1 cellular context compared by ENCODE assay signal in the genomic region with DNA sequence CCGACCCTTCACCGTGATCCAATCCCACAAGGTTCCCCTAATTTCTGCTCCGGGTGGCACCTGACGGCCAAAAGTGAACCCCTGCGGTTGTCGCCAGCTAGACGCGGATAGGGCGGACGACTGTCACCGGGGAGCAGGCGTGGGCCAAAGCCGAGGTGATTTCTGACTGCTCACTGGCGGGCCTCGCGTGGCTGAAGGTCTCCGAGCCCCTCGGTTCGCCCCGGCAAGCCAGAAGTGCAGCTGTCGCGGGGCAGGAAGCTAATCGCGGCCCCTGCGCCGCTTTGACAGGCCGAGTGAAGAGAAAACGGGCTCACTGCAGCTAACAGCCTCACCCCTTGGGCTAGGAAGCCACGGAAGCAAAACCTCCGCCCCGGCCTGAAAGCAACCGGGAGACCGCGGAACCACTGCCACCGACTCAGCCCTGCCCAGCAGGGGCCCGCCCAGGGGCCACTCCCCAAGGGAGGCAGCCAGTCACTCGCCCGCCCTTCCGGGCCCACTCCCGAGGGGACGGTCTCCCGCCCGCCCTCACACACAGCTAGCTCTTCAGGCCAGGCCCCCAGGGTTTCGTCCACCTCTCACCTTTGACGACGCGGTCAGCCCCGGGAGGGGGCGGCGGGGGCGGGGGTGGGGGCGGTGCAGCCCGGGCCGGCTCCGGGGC.
TF ChIP-seq lines count a peak whose summit lies in the region.

No MANE protein-coding gene starts in this region.

TF ChIP-seq in HepG2, 621 proteins besides CTCF, POLR2A, EP300 and RAD21 (continued from another document and continues in another):
- TF ChIP-seq, protein P1, sequence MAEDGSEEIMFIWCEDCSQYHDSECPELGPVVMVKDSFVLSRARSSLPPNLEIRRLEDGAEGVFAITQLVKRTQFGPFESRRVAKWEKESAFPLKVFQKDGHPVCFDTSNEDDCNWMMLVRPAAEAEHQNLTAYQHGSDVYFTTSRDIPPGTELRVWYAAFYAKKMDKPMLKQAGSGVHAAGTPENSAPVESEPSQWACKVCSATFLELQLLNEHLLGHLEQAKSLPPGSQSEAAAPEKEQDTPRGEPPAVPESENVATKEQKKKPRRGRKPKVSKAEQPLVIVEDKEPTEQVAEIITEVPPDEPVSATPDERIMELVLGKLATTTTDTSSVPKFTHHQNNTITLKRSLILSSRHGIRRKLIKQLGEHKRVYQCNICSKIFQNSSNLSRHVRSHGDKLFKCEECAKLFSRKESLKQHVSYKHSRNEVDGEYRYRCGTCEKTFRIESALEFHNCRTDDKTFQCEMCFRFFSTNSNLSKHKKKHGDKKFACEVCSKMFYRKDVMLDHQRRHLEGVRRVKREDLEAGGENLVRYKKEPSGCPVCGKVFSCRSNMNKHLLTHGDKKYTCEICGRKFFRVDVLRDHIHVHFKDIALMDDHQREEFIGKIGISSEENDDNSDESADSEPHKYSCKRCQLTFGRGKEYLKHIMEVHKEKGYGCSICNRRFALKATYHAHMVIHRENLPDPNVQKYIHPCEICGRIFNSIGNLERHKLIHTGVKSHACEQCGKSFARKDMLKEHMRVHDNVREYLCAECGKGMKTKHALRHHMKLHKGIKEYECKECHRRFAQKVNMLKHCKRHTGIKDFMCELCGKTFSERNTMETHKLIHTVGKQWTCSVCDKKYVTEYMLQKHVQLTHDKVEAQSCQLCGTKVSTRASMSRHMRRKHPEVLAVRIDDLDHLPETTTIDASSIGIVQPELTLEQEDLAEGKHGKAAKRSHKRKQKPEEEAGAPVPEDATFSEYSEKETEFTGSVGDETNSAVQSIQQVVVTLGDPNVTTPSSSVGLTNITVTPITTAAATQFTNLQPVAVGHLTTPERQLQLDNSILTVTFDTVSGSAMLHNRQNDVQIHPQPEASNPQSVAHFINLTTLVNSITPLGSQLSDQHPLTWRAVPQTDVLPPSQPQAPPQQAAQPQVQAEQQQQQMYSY (CRISPR knock-in tag; IDR thresholded peaks at IDR 0.05), result 0 out of 2 replicates have a peak, but pooled peaks have one; percentile 31
- TF ChIP-seq, protein P2, sequence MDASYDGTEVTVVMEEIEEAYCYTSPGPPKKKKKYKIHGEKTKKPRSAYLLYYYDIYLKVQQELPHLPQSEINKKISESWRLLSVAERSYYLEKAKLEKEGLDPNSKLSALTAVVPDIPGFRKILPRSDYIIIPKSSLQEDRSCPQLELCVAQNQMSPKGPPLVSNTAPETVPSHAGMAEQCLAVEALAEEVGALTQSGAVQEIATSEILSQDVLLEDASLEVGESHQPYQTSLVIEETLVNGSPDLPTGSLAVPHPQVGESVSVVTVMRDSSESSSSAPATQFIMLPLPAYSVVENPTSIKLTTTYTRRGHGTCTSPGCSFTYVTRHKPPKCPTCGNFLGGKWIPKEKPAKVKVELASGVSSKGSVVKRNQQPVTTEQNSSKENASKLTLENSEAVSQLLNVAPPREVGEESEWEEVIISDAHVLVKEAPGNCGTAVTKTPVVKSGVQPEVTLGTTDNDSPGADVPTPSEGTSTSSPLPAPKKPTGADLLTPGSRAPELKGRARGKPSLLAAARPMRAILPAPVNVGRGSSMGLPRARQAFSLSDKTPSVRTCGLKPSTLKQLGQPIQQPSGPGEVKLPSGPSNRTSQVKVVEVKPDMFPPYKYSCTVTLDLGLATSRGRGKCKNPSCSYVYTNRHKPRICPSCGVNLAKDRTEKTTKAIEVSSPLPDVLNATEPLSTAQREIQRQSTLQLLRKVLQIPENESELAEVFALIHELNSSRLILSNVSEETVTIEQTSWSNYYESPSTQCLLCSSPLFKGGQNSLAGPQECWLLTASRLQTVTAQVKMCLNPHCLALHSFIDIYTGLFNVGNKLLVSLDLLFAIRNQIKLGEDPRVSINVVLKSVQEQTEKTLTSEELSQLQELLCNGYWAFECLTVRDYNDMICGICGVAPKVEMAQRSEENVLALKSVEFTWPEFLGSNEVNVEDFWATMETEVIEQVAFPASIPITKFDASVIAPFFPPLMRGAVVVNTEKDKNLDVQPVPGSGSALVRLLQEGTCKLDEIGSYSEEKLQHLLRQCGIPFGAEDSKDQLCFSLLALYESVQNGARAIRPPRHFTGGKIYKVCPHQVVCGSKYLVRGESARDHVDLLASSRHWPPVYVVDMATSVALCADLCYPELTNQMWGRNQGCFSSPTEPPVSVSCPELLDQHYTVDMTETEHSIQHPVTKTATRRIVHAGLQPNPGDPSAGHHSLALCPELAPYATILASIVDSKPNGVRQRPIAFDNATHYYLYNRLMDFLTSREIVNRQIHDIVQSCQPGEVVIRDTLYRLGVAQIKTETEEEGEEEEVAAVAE (CRISPR knock-in tag; IDR thresholded peaks at IDR 0.05; ENCODE audit: borderline replicate concordance), result peak; percentile 31; the same call in 1 of the 2 replicates
- TF ChIP-seq, protein P3, sequence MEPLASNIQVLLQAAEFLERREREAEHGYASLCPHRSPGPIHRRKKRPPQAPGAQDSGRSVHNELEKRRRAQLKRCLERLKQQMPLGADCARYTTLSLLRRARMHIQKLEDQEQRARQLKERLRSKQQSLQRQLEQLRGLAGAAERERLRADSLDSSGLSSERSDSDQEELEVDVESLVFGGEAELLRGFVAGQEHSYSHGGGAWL (CRISPR knock-in tag; IDR thresholded peaks at IDR 0.05), result no peak
- TF ChIP-seq, protein P4, sequence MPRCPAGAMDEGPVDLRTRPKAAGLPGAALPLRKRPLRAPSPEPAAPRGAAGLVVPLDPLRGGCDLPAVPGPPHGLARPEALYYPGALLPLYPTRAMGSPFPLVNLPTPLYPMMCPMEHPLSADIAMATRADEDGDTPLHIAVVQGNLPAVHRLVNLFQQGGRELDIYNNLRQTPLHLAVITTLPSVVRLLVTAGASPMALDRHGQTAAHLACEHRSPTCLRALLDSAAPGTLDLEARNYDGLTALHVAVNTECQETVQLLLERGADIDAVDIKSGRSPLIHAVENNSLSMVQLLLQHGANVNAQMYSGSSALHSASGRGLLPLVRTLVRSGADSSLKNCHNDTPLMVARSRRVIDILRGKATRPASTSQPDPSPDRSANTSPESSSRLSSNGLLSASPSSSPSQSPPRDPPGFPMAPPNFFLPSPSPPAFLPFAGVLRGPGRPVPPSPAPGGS (CRISPR knock-in tag; IDR thresholded peaks at IDR 0.05), result no peak
- TF ChIP-seq, protein P5, sequence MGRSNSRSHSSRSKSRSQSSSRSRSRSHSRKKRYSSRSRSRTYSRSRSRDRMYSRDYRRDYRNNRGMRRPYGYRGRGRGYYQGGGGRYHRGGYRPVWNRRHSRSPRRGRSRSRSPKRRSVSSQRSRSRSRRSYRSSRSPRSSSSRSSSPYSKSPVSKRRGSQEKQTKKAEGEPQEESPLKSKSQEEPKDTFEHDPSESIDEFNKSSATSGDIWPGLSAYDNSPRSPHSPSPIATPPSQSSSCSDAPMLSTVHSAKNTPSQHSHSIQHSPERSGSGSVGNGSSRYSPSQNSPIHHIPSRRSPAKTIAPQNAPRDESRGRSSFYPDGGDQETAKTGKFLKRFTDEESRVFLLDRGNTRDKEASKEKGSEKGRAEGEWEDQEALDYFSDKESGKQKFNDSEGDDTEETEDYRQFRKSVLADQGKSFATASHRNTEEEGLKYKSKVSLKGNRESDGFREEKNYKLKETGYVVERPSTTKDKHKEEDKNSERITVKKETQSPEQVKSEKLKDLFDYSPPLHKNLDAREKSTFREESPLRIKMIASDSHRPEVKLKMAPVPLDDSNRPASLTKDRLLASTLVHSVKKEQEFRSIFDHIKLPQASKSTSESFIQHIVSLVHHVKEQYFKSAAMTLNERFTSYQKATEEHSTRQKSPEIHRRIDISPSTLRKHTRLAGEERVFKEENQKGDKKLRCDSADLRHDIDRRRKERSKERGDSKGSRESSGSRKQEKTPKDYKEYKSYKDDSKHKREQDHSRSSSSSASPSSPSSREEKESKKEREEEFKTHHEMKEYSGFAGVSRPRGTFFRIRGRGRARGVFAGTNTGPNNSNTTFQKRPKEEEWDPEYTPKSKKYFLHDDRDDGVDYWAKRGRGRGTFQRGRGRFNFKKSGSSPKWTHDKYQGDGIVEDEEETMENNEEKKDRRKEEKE (IDR thresholded peaks at IDR 0.05), result no peak
- no peak for TF ChIP-seq NR1H2 (CRISPR knock-in tag; IDR thresholded peaks at IDR 0.05; ENCODE audit: borderline replicate concordance, low read depth)
- TF ChIP-seq, protein P6, sequence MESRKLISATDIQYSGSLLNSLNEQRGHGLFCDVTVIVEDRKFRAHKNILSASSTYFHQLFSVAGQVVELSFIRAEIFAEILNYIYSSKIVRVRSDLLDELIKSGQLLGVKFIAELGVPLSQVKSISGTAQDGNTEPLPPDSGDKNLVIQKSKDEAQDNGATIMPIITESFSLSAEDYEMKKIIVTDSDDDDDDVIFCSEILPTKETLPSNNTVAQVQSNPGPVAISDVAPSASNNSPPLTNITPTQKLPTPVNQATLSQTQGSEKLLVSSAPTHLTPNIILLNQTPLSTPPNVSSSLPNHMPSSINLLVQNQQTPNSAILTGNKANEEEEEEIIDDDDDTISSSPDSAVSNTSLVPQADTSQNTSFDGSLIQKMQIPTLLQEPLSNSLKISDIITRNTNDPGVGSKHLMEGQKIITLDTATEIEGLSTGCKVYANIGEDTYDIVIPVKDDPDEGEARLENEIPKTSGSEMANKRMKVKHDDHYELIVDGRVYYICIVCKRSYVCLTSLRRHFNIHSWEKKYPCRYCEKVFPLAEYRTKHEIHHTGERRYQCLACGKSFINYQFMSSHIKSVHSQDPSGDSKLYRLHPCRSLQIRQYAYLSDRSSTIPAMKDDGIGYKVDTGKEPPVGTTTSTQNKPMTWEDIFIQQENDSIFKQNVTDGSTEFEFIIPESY (CRISPR knock-in tag; IDR thresholded peaks at IDR 0.05), result no peak
- TF ChIP-seq, protein P7, sequence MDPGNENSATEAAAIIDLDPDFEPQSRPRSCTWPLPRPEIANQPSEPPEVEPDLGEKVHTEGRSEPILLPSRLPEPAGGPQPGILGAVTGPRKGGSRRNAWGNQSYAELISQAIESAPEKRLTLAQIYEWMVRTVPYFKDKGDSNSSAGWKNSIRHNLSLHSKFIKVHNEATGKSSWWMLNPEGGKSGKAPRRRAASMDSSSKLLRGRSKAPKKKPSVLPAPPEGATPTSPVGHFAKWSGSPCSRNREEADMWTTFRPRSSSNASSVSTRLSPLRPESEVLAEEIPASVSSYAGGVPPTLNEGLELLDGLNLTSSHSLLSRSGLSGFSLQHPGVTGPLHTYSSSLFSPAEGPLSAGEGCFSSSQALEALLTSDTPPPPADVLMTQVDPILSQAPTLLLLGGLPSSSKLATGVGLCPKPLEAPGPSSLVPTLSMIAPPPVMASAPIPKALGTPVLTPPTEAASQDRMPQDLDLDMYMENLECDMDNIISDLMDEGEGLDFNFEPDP (CRISPR knock-in tag; conservative IDR thresholded peaks at IDR 0.05), result no peak
- TF ChIP-seq HNF4G (IDR thresholded peaks at IDR 0.05; ENCODE audit: borderline replicate concordance, low read depth, low read length), result no peak
- no peak for TF ChIP-seq HNF4G (CRISPR knock-in tag; IDR thresholded peaks at IDR 0.05; ENCODE audit: borderline replicate concordance, low read depth)
- no peak for TF ChIP-seq ESRRA (CRISPR knock-in tag; IDR thresholded peaks at IDR 0.05; ENCODE audit: low read depth)
- no peak for TF ChIP-seq ZNF652 (CRISPR knock-in tag; IDR thresholded peaks at IDR 0.05; ENCODE audit: borderline replicate concordance, low read depth)
- TF ChIP-seq PHF5A (CRISPR knock-in tag; IDR thresholded peaks at IDR 0.05; ENCODE audit: low read depth, unreplicated experiment), result no peak
- no peak for TF ChIP-seq FOXA1 (IDR thresholded peaks at IDR 0.05)
- TF ChIP-seq FOXA1 (CRISPR knock-in tag; IDR thresholded peaks at IDR 0.05), result no peak
- peak; percentile 56; the same call in 1 of the 2 replicates for TF ChIP-seq ZSCAN12 (CRISPR knock-in tag; IDR thresholded peaks at IDR 0.05)
- no peak for TF ChIP-seq ZNF672 (CRISPR knock-in tag; IDR thresholded peaks at IDR 0.05)
- TF ChIP-seq DNMT1 (CRISPR knock-in tag; IDR thresholded peaks at IDR 0.05), result no peak
- TF ChIP-seq THAP11 (CRISPR knock-in tag; IDR thresholded peaks at IDR 0.05), result peak; percentile 8; the same call in 1 of the 2 replicates
- TF ChIP-seq, protein P8, sequence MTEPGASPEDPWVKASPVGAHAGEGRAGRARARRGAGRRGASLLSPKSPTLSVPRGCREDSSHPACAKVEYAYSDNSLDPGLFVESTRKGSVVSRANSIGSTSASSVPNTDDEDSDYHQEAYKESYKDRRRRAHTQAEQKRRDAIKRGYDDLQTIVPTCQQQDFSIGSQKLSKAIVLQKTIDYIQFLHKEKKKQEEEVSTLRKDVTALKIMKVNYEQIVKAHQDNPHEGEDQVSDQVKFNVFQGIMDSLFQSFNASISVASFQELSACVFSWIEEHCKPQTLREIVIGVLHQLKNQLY (CRISPR knock-in tag; IDR thresholded peaks at IDR 0.05), result no peak
- TF ChIP-seq NR2C2 (CRISPR knock-in tag; IDR thresholded peaks at IDR 0.05; ENCODE audit: borderline replicate concordance), result no peak; the same call in 1 of the 2 replicates
- peak; percentile 26; the same call in 1 of the 2 replicates for TF ChIP-seq ZNF564 (CRISPR knock-in tag; IDR thresholded peaks at IDR 0.05)
- TF ChIP-seq NFYB (CRISPR knock-in tag; IDR thresholded peaks at IDR 0.05), result no peak
- TF ChIP-seq ZNF780A (CRISPR knock-in tag; IDR thresholded peaks at IDR 0.05), result no peak
- no peak for TF ChIP-seq HOXA7 (CRISPR knock-in tag; IDR thresholded peaks at IDR 0.05)
- TF ChIP-seq, protein P9, sequence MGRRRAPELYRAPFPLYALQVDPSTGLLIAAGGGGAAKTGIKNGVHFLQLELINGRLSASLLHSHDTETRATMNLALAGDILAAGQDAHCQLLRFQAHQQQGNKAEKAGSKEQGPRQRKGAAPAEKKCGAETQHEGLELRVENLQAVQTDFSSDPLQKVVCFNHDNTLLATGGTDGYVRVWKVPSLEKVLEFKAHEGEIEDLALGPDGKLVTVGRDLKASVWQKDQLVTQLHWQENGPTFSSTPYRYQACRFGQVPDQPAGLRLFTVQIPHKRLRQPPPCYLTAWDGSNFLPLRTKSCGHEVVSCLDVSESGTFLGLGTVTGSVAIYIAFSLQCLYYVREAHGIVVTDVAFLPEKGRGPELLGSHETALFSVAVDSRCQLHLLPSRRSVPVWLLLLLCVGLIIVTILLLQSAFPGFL (CRISPR knock-in tag; IDR thresholded peaks at IDR 0.05), result no peak
- TF ChIP-seq ZNF615 (CRISPR knock-in tag; IDR thresholded peaks at IDR 0.05; ENCODE audit: borderline replicate concordance), result no peak
- TF ChIP-seq, protein P10, sequence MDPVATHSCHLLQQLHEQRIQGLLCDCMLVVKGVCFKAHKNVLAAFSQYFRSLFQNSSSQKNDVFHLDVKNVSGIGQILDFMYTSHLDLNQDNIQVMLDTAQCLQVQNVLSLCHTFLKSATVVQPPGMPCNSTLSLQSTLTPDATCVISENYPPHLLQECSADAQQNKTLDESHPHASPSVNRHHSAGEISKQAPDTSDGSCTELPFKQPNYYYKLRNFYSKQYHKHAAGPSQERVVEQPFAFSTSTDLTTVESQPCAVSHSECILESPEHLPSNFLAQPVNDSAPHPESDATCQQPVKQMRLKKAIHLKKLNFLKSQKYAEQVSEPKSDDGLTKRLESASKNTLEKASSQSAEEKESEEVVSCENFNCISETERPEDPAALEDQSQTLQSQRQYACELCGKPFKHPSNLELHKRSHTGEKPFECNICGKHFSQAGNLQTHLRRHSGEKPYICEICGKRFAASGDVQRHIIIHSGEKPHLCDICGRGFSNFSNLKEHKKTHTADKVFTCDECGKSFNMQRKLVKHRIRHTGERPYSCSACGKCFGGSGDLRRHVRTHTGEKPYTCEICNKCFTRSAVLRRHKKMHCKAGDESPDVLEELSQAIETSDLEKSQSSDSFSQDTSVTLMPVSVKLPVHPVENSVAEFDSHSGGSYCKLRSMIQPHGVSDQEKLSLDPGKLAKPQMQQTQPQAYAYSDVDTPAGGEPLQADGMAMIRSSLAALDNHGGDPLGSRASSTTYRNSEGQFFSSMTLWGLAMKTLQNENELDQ (CRISPR knock-in tag; IDR thresholded peaks at IDR 0.05; ENCODE audit: borderline replicate concordance), result no peak
- TF ChIP-seq BRD4 (CRISPR knock-in tag; IDR thresholded peaks at IDR 0.05), result peak; percentile 70
- TF ChIP-seq ASH2L (IDR thresholded peaks at IDR 0.05; ENCODE audit: insufficient read length, low read depth, low read length), result peak; percentile 73
- TF ChIP-seq IRX3 (CRISPR knock-in tag; IDR thresholded peaks at IDR 0.05; ENCODE audit: borderline replicate concordance, low read depth), result no peak
- TF ChIP-seq RBAK (CRISPR knock-in tag; IDR thresholded peaks at IDR 0.05), result no peak
- no peak for TF ChIP-seq ZZZ3 (CRISPR knock-in tag; IDR thresholded peaks at IDR 0.05; ENCODE audit: borderline replicate concordance)
- TF ChIP-seq DNMT3B (CRISPR knock-in tag; conservative IDR thresholded peaks at IDR 0.05), result 0 out of 2 replicates have a peak, but pooled peaks have one; percentile 42
